Comparison of ENCODE assay signal across 9 cellular contexts in genomic region chr1:145281037-145281727, GRCh38. TPM values are rescaled to one million over a fixed set of nuclear protein-coding genes. Genes with fewer than 3 reads are reported as not detected.
DNase-seq lines count a peak whose midpoint lies in the region; TF ChIP-seq lines count a peak whose summit lies in the region.
"Not testable (repeated sequence)": the region's sequence is repeated elsewhere in the genome, so short reads cannot be mapped to it uniquely, and the experiment has no call there.
"Had no signal": no experiment of that assay in that cellular context is flagged by ENCODE, and none has a peak within 500 bp of the region (broad histone marks: within the 10 kb centered on the region; RNA-seq: fewer than 3 reads in every experiment).

No MANE protein-coding gene starts in this region.

- peak overlapping the region; percentile 98 for H3K27ac Mint-ChIP-seq in HFFc6

- H3K4me1 ChIP-seq in neutrophil (ENCODE audit: control insufficient read depth in 1 of 2, insufficient read depth in 1 of 2, low read depth in 1 of 2, low read length in 1 of 2); stomach: not testable (repeated sequence)

- not testable (repeated sequence) for H3K36me3 ChIP-seq in GM06990 (ENCODE audit: control insufficient read depth, insufficient read depth, low read length); neutrophil; stomach

- intact Hi-C loops in stomach (cut with DNase I; ENCODE audit: low total_unique reads): not testable (repeated sequence)

- H3K4me3 ChIP-seq in GM06990 (replicated peaks; ENCODE audit: low read depth, low read length) (peak overlapping the region; percentile 6), foreskin fibroblast (ENCODE audit: low read depth in 1 of 2, low read length in 2 of 2) (peak overlapping the region; percentile 50 to 76), neutrophil (ENCODE audit: low read depth in 1 of 2, low read length in 1 of 2) (peak overlapping the region; percentile 65 to 83), stomach (peak overlapping the region; percentile 43 to 48 (median 44))

- not testable (repeated sequence) for H3K27me3 Mint-ChIP-seq in HFFc6 (ENCODE audit: insufficient read depth)

- H3K27ac ChIP-seq in neutrophil (peak overlapping the region; percentile 84), stomach (peak overlapping the region; percentile 81 to 87 (median 85))

- H3K9me3 ChIP-seq in neutrophil, stomach: not testable (repeated sequence)

- H3K9me3 Mint-ChIP-seq in HFFc6: not testable (repeated sequence)

- not testable (repeated sequence) for TF ChIP-seq CTCF in GM06990 (IDR thresholded peaks at IDR 0.05; ENCODE audit: insufficient read depth, low read length, poor library complexity, severe bottlenecking); HFFc6 (IDR thresholded peaks at IDR 0.05); foreskin fibroblast (IDR thresholded peaks at IDR 0.05; ENCODE audit: low read depth, low read length); neutrophil (IDR thresholded peaks at IDR 0.05); stomach (IDR thresholded peaks at IDR 0.05)

- not testable (repeated sequence) for TF ChIP-seq EP300 in stomach (IDR thresholded peaks at IDR 0.05)

- TF ChIP-seq POLR2A in stomach (IDR thresholded peaks at IDR 0.05): peak in 2 of 4 donors; percentile 30 to 99

- WGBS in stomach, 5 donors: 0 to 1% (median 0%) methylated on average over 25 to 30 of the region's 34 CpGs

- H3K4me1 Mint-ChIP-seq in HFFc6 (ENCODE audit: low read depth): not testable (repeated sequence)

- H3K4me3 Mint-ChIP-seq in HFFc6: peak overlapping the region; percentile 87

- H3K36me3 Mint-ChIP-seq in HFFc6 (ENCODE audit: low read depth): not testable (repeated sequence)

- not testable (repeated sequence) for H3K27me3 ChIP-seq in GM06990 (replicated peaks; ENCODE audit: control insufficient read depth, insufficient read depth, low read length); neutrophil; stomach

- peak; percentile 78 for DNase-seq in GM06990 (ENCODE audit: extremely low read depth, insufficient read length)
- peak; percentile 98 for DNase-seq in HFFc6
- peak; percentile 90 for DNase-seq in NCI-H1048 (lab: John Stamatoyannopoulos, UW)
- peak; percentile 100 for DNase-seq in SIG-M5 treated with dmso at 0.1 percent for 504 hours (lab: John Stamatoyannopoulos, UW; ENCODE audit: unreplicated experiment)
- peak; percentile 75 for DNase-seq in activated gamma-delta T cell treated with anti-CD3 and anti-CD28 coated beads, Interleukin-2, amount 50 U/mL, for 16 hours (ENCODE audit: low read depth)
- DNase-seq in foreskin fibroblast: peak; percentile 97 to 98
- peak; percentile 79 for DNase-seq in stomach

RNA-seq across cellular contexts. Expression of gene PPIAL4D, which starts 39.2 kb away (rescaled TPM):
- total RNA-seq in HFFc6 (2021; fragmentation: NEBNext Ultra II Directional; extraction: Animal tissue kit (Norgen Biotek cat#: 25700)): not detected
- not detected for total RNA-seq in stomach
- polyA plus RNA-seq in stomach: not detected
- total RNA-seq: temporal lobe had no signal

Comparison
In these comparisons a context has a peak if more than half of its experiments do, and no peak if none do; other contexts are left out.
1. Peak in every context shown above with its lines: DNase-seq, H3K4me3 ChIP-seq and H3K27ac ChIP-seq.
2. H3K4me3 ChIP-seq: peak in every context shown above with its lines; median percentile 74 in neutrophil; 63 in foreskin fibroblast; 44 in stomach; 6 in GM06990.